In the genomic region with DNA sequence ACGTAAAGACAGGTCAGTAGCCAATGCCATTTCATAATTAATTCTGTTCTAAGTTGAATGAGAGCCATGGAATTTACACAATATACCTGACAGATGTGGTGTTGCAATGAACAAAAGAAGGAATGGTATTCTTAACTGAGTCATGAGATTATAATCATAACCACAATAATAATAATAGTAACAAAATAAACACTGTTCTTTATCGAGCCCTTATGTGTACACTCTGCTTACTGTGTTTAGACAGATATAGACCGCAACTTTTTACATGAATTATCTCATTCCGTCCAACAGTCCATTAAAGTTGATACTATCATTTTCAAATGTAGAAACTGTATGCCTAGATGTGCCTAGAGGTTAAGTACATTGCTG, we compare ENCODE assay signal across 20 cellular contexts. TPM values are rescaled to one million over a fixed set of nuclear protein-coding genes. Genes with fewer than 3 reads are reported as not detected.
A peak's percentile ranks its signal among the peaks of the same experiment; 100 is the strongest.
DNase-seq lines count a peak whose midpoint lies in the region; ATAC-seq and TF ChIP-seq lines count a peak whose summit lies in the region.
"Had no signal": no experiment of that assay in that cellular context is flagged by ENCODE, and none has a peak within 500 bp of the region (broad histone marks: within the 10 kb centered on the region; RNA-seq: fewer than 3 reads in every experiment).

No MANE protein-coding gene starts in this region.

- H3K9me3 ChIP-seq in right cardiac atrium (ENCODE audit: control insufficient read depth, low read length): no peaks in the 10 kb centered on the region
- H3K9me3 ChIP-seq: Peyer's patch, testis had no signal

- no peaks in the 10 kb centered on the region for H3K27me3 ChIP-seq in right cardiac atrium (ENCODE audit: control insufficient read depth, insufficient read depth)
- H3K27me3 ChIP-seq: Peyer's patch, testis had no signal

- ATAC-seq in HG03432 (IDR thresholded peaks at IDR 0.05; ENCODE audit: unreplicated experiment) (no peak), right cardiac atrium (no peak)
- ATAC-seq: HepG2 had no signal

- no peak for TF ChIP-seq CTCF in astrocyte of the cerebellum (IDR thresholded peaks at IDR 0.05; ENCODE audit: low read depth, low read length, missing control alignments)

- peaks cover 2% of the 10 kb centered on the region for H3K4me1 ChIP-seq in right cardiac atrium (ENCODE audit: control insufficient read depth, insufficient read depth, low read length)

- DNase-seq in H4 (ENCODE audit: low spot score) (peak; percentile 77), astrocyte of the cerebellum (ENCODE audit: low read depth) (peak; percentile 82), fibroblast of peridontal ligament (ENCODE audit: extremely low read depth) (peak; percentile 29), renal cortical epithelial cell (ENCODE audit: low read depth) (peak; percentile 33), substantia nigra (lab: John Stamatoyannopoulos, UW) (no peak), right cardiac atrium (no peak)
- DNase-seq: activated CD4-positive, alpha-beta memory T cell treated with anti-CD3 and anti-CD28 coated beads for 36 hours; activated T-cell treated with anti-CD3 and anti-CD28 coated beads, Interleukin-2, amount 50 U/mL, for 48 hours; C1 segment of cervical spinal cord; hippocampal formation; NCI-H1048; NCI-H774; Peyer's patch; stimulated activated CD4-positive, alpha-beta T cell treated with anti-CD3 and anti-CD28 coated beads, Interleukin-4, amount 100 ng/mL, for 24 hours; testis had no signal

- H3K4me3 ChIP-seq in astrocyte of the cerebellum (ENCODE audit: low read depth, low read length) (no peak overlapping the region), right cardiac atrium (ENCODE audit: low read length) (no peak overlapping the region)
- H3K4me3 ChIP-seq: Peyer's patch, skin epidermis, testis had no signal

- intact Hi-C loops in right cardiac atrium (cut with DNase I): no loop called here

- 95% methylated on average over 4 of the region's 4 CpGs for WGBS in right cardiac atrium

- in situ Hi-C loops in astrocyte of the cerebellum (cut with HindIII; ENCODE audit: low sequenced_read_pairs): no loop called here

- H3K27ac ChIP-seq in substantia nigra (ENCODE audit: low read depth, low read length, poor library complexity, severe bottlenecking) (no peak overlapping the region), right cardiac atrium (ENCODE audit: low read length) (no peak overlapping the region)
- H3K27ac ChIP-seq: Peyer's patch, testis had no signal

RNA-seq across cellular contexts. Expression of gene SCAANT1, which starts 28.2 kb away (rescaled TPM):
- not detected in 2 replicates for total RNA-seq in H4 (2014; rRNA removed; shearing (Covaris generic))
- total RNA-seq in renal cortical epithelial cell (not detected in 2 replicates), right cardiac atrium (not detected)
- polyA plus RNA-seq in right cardiac atrium: not detected
- total RNA-seq: activated CD4-positive, alpha-beta memory T cell treated with anti-CD3 and anti-CD28 coated beads for 36 hours; HepG2; mononuclear cell; osteoblast; Peyer's patch; testis had no signal
- polyA plus RNA-seq: HepG2 had no signal

Comparison
In these comparisons a context has a peak if more than half of its experiments do, and no peak if none do; other contexts are left out.
1. DNase-seq: peak in H4 (single experiment), astrocyte of the cerebellum (single experiment), fibroblast of peridontal ligament (single experiment) and renal cortical epithelial cell (single experiment); none in substantia nigra (0 of 49) and right cardiac atrium (0 of 3).